ENCODE assay signal across 25 cellular contexts in genomic region chr10:59847888-59848287, GRCh38. TPM values are rescaled to one million over a fixed set of nuclear protein-coding genes. Genes with fewer than 3 reads are reported as not detected.
A peak's percentile ranks its signal among the peaks of the same experiment; 100 is the strongest.
DNase-seq lines count a peak whose midpoint lies in the region; ATAC-seq and TF ChIP-seq lines count a peak whose summit lies in the region.
"Had no signal": no experiment of that assay in that cellular context is flagged by ENCODE, and none has a peak within 500 bp of the region (broad histone marks: within the 10 kb centered on the region; RNA-seq: fewer than 3 reads in every experiment).

No MANE protein-coding gene starts in this region.

- no peaks in the 10 kb centered on the region for H3F3A ChIP-seq in GM23338 (replicated peaks; ENCODE audit: low read depth)

- no peaks in the 10 kb centered on the region for H3K9me3 ChIP-seq in HUES64 (ENCODE audit: insufficient read depth, low read depth, low read length)

- H3K36me3 Mint-ChIP-seq in GM23338 (ENCODE audit: low read depth) = peaks cover 28% of the 10 kb centered on the region; the same call in 2 of the 3 replicates

- H3K27me3 Mint-ChIP-seq in GM23338 (ENCODE audit: insufficient read depth, low read depth, poor library complexity) = no peaks in the 10 kb centered on the region
- H3K27me3 Mint-ChIP-seq: CD4-positive, CD25-positive, alpha-beta regulatory T cell had no signal

- no peaks in the 10 kb centered on the region for H3K9me2 ChIP-seq in GM23338 (ENCODE audit: insufficient read depth)

- H3K4me1 Mint-ChIP-seq in GM23338 = peaks cover 68% of the 10 kb centered on the region

- no peak overlapping the region for H4K8ac ChIP-seq in mesendoderm (ENCODE audit: low read depth, low read length)

- no peak for TF ChIP-seq CTCF in GM23338 (conservative IDR thresholded peaks at IDR 0.05; ENCODE audit: low read depth in 2 of 2)
- TF ChIP-seq CTCF in epithelial cell of esophagus (IDR thresholded peaks at IDR 0.05; ENCODE audit: insufficient read depth, low read depth, low read length, missing control alignments) = no peak
- TF ChIP-seq CTCF in GM10266 (IDR thresholded peaks at IDR 0.05; ENCODE audit: control insufficient read depth, insufficient read depth, low read depth, missing control alignments) = no peak

- H3K9me3 Mint-ChIP-seq in GM23338 = no peaks in the 10 kb centered on the region
- H3K9me3 Mint-ChIP-seq: CD4-positive, CD25-positive, alpha-beta regulatory T cell had no signal

- WGBS in HUES64 = 31% methylated on average over 7 of the region's 7 CpGs
- no CpG with 5 or more reads among the region's 7 CpGs for WGBS in mesendoderm (ENCODE audit: extremely low coverage, insufficient coverage, low lambda C conversion rate)

- no peak overlapping the region for H2BK15ac ChIP-seq in mesendoderm (replicated peaks; ENCODE audit: low read depth)

- H3K36me3 ChIP-seq in GM23338 (ENCODE audit: insufficient read depth) (no peaks in the 10 kb centered on the region), HUES64 (ENCODE audit: insufficient read depth, low read length) (peaks cover 57% of the 10 kb centered on the region), mesendoderm (ENCODE audit: control insufficient read depth, insufficient read depth, low read length) (no peaks in the 10 kb centered on the region)

- no peak overlapping the region for H3K4me3 ChIP-seq in GM23338
- peak overlapping the region; percentile 20; the same call in 1 of the 2 replicates for H3K4me3 ChIP-seq in HUES64 (ENCODE audit: low read length)
- no peak overlapping the region for H3K4me3 ChIP-seq in epithelial cell of esophagus (ENCODE audit: low read length)
- H3K4me3 ChIP-seq in mesendoderm (ENCODE audit: low read length) = no peak overlapping the region
- H3K4me3 ChIP-seq: GM12878, GM23248, K562 had no signal

- H3K79me1 ChIP-seq in mesendoderm (ENCODE audit: low read length) = no peaks in the 10 kb centered on the region

- no peak overlapping the region for H4K5ac ChIP-seq in mesendoderm (ENCODE audit: low read length)

- no peak overlapping the region for H3K4ac ChIP-seq in mesendoderm (ENCODE audit: low read depth, low read length)

- H2AFZ ChIP-seq in GM23338 = no peak overlapping the region
- H2AFZ ChIP-seq: GM23248 had no signal

- H3K18ac ChIP-seq in mesendoderm (ENCODE audit: low read length) = no peak overlapping the region

- H3K9ac ChIP-seq in HUES64 (ENCODE audit: low read depth, low read length) (no peak overlapping the region), mesendoderm (ENCODE audit: low read length) (no peak overlapping the region)
- H3K9ac ChIP-seq: GM23248 had no signal

- no peak overlapping the region for H3K56ac ChIP-seq in mesendoderm (ENCODE audit: low read length)

- peak overlapping the region; percentile 62 for H3K4me3 Mint-ChIP-seq in GM23338
- H3K4me3 Mint-ChIP-seq: CD4-positive, CD25-positive, alpha-beta regulatory T cell had no signal

- no peaks in the 10 kb centered on the region for H3K27me3 ChIP-seq in GM23338 (ENCODE audit: insufficient read depth)
- H3K27me3 ChIP-seq in HUES64 (ENCODE audit: insufficient read depth, low read length) = no peaks in the 10 kb centered on the region
- no peaks in the 10 kb centered on the region for H3K27me3 ChIP-seq in mesendoderm (ENCODE audit: insufficient read depth, low read length, poor library complexity)

- H3K27ac ChIP-seq in GM23338 (ENCODE audit: low read depth) = peak overlapping the region; percentile 40
- peak overlapping the region; percentile 87 for H3K27ac ChIP-seq in HUES64 (ENCODE audit: low read depth, low read length)
- H3K27ac ChIP-seq in mesendoderm (ENCODE audit: low read depth, low read length) = no peak overlapping the region
- H3K27ac ChIP-seq: GM23248, RWPE1 had no signal

- DNase-seq in GM23338 (ENCODE audit: low spot score) (peak; percentile 33), epithelial cell of esophagus (ENCODE audit: low read depth) (peak; percentile 32), mesendoderm (peak; percentile 16), GM10266 (ENCODE audit: extremely low spot score) (no peak), SW 1271 (lab: John Stamatoyannopoulos, UW) (no peak), kidney glomerular epithelial cell (lab: John Stamatoyannopoulos, UW) (no peak)
- DNase-seq: CD4-positive, CD25-positive, alpha-beta regulatory T cell; EL; GM23248; MM.1S; NCI-H1048; NCI-H1417 treated with DMSO at 0.1 percent for 48 hours; NCI-H187; NCI-H2107; NCI-H2227 treated with DMSO at 0.1 percent for 48 hours; NCI-H510A; NCI-H748 treated with DMSO at 0.1 percent for 48 hours; SHP77 treated with DMSO at 0.1 percent for 48 hours had no signal

- peak; percentile 72 for ATAC-seq in GM23338
- ATAC-seq in HG03135 (IDR thresholded peaks at IDR 0.05; ENCODE audit: unreplicated experiment) = no peak
- ATAC-seq: GM12878, HCT116, K562, SK-N-SH treated with all-trans-retinoic acid at 6 μM for 48 hours had no signal

- no peak overlapping the region for H2BK5ac ChIP-seq in mesendoderm (ENCODE audit: low read length)

- no peak overlapping the region for H2AK5ac ChIP-seq in mesendoderm (ENCODE audit: low read length)

- H3K4me1 ChIP-seq in GM23338 (ENCODE audit: insufficient read depth) = peaks cover 59% of the 10 kb centered on the region
- peaks cover 53% of the 10 kb centered on the region for H3K4me1 ChIP-seq in HUES64 (ENCODE audit: insufficient read depth, low read length)
- no peaks in the 10 kb centered on the region for H3K4me1 ChIP-seq in mesendoderm (ENCODE audit: control insufficient read depth, low read depth, low read length)

- peaks cover 42% of the 10 kb centered on the region for H3K79me2 ChIP-seq in GM23338 (replicated peaks; ENCODE audit: insufficient read depth)
- H3K79me2 ChIP-seq in mesendoderm (ENCODE audit: control insufficient read depth, insufficient read depth, low read length) = no peaks in the 10 kb centered on the region

- H3K4me2 ChIP-seq in GM23338 (peak overlapping the region; percentile 33; the same call in 1 of the 2 replicates), mesendoderm (ENCODE audit: low read length) (no peak overlapping the region)

- H4K20me1 ChIP-seq in GM23338 (replicated peaks; ENCODE audit: insufficient read depth) = no peaks in the 10 kb centered on the region; the same call in 1 of the 2 replicates

- H2BK120ac ChIP-seq in mesendoderm (ENCODE audit: low read depth, low read length) = no peak overlapping the region

- peak overlapping the region; percentile 88 for H3K27ac Mint-ChIP-seq in GM23338

- no peak overlapping the region for H3K23ac ChIP-seq in mesendoderm (ENCODE audit: low read length)

TF ChIP-seq in GM23338, 12 proteins besides CTCF, POLR2A, EP300 and RAD21 (continues in another document):
- TF ChIP-seq ZNF114 (CRISPR knock-in tag; IDR thresholded peaks at IDR 0.05) = no peak
- TF ChIP-seq NANOG (IDR thresholded peaks at IDR 0.05; ENCODE audit: borderline replicate concordance) = no peak
- no peak for TF ChIP-seq STAT1 (IDR thresholded peaks at IDR 0.05; ENCODE audit: unreplicated experiment)
- no peak for TF ChIP-seq EZH2phosphoT487 (IDR thresholded peaks at IDR 0.05; ENCODE audit: unreplicated experiment)
- no peak for TF ChIP-seq ZNF331 (CRISPR knock-in tag; IDR thresholded peaks at IDR 0.05; ENCODE audit: low read depth)
- TF ChIP-seq JUNB (IDR thresholded peaks at IDR 0.05; ENCODE audit: unreplicated experiment) = no peak

RNA-seq across cellular contexts. Expression of gene CCDC6, which starts 58.5 kb away (rescaled TPM):
- 66.9 and 69.4 TPM in 2 replicates for total RNA-seq in GM23338 (2014; rRNA removed; shearing (Covaris generic))
- 32.1 and 32.5 TPM in 2 replicates for polyA plus RNA-seq in GM23338 (2016; fragmentation: Nextera tagmentation; extraction: Ambion mirVana)
- polyA plus RNA-seq in HUES64 (2013, experiment 1 of 2) = 39.5 TPM
- 34.7 TPM for polyA plus RNA-seq in HUES64 (2013, experiment 2 of 2)
- 35.7 TPM for polyA plus RNA-seq in mesendoderm (2013, experiment 1 of 2)
- polyA plus RNA-seq in mesendoderm (2013, experiment 2 of 2) = 35.7 TPM

Comparison
In these comparisons a context has a peak if more than half of its experiments do, and no peak if none do; other contexts are left out.
1. DNase-seq: peak in GM23338 (single experiment), epithelial cell of esophagus (single experiment) and mesendoderm (single experiment); none in GM10266 (single experiment), SW 1271 (0 of 2) and kidney glomerular epithelial cell (single experiment).